17 cellular contexts compared by ENCODE assay signal in genomic region chr14:20382526-20382925, GRCh38. TPM values are rescaled to one million over a fixed set of nuclear protein-coding genes. Genes with fewer than 3 reads are reported as not detected.
DNase-seq lines count a peak whose midpoint lies in the region; ATAC-seq and TF ChIP-seq lines count a peak whose summit lies in the region.
"Had no signal": no experiment of that assay in that cellular context is flagged by ENCODE, and none has a peak within 500 bp of the region (broad histone marks: within the 10 kb centered on the region; RNA-seq: fewer than 3 reads in every experiment).

No MANE protein-coding gene starts in this region.

- no peak overlapping the region for H4K8ac ChIP-seq in IMR-90 (ENCODE audit: low read depth in 2 of 2, low read length in 2 of 2)

- H3K36me3 Mint-ChIP-seq in T-helper 1 cell treated with Interleukin-12 subunit alpha and Interleukin-12 subunit beta and Interleukin-4 antibody, amounts not matched to agents 30 μg/mL and 1 μg/mL, for 36 hours (ENCODE audit: low read depth) = peaks cover 52% of the 10 kb centered on the region
- H3K36me3 Mint-ChIP-seq in nephron progenitor cell (ENCODE audit: low read depth) = peaks cover 28% of the 10 kb centered on the region
- H3K36me3 Mint-ChIP-seq in stimulated activated naive B cell treated with anti-CD40 and anti-IgM and Interleukin-4, amounts not matched to agents 10 μg/mL and 1 μg/mL and 100 μg/mL, for 72 hours = peaks cover 59 to 69% of the 10 kb centered on the region in 2 donors

- TF ChIP-seq CTCF in IMR-90 (conservative IDR thresholded peaks at IDR 0.05; ENCODE audit: low read depth, low read length) = no peak
- TF ChIP-seq CTCF in nephron progenitor cell (IDR thresholded peaks at IDR 0.05) = no peak

- POLR2A ChIA-PET in IMR-90 (lab: Charles Lee; ENCODE audit: unreplicated experiment) = no interaction called here

- DNase-seq in T-helper 1 cell (no peak), IMR-90 (no peak), nephron progenitor cell (no peak), RKO (ENCODE audit: low spot score) (no peak)
- DNase-seq in stimulated activated naive B cell treated with anti-CD40 and anti-IgM and Interleukin-4, amounts not matched to agents 10 μg/mL and 1 μg/mL and 100 μg/mL, for 72 hours = no peak
- DNase-seq: AML-193; CD4-positive, CD25-positive, alpha-beta regulatory T cell; DMS79; H7 had no signal

- H3K27me3 ChIP-seq in IMR-90 (ENCODE audit: control insufficient read depth, insufficient read depth, low read length) = no peaks in the 10 kb centered on the region
- H3K27me3 ChIP-seq: BLaER1 treated with 17β-estradiol and CSF1 and Interleukin-3, amounts not matched to agents 10 nM and 100 nM had no signal

- H4K20me1 ChIP-seq in IMR-90 (ENCODE audit: insufficient read depth, low read length) = no peaks in the 10 kb centered on the region

- H3K18ac ChIP-seq in IMR-90 (ENCODE audit: low read depth, low read length) = no peak overlapping the region

- H3K27ac Mint-ChIP-seq in T-helper 1 cell treated with Interleukin-12 subunit alpha and Interleukin-12 subunit beta and Interleukin-4 antibody, amounts not matched to agents 30 μg/mL and 1 μg/mL, for 36 hours = peak overlapping the region; percentile 5
- H3K27ac Mint-ChIP-seq in nephron progenitor cell = peak overlapping the region; percentile 93
- H3K27ac Mint-ChIP-seq in stimulated activated naive B cell treated with anti-CD40 and anti-IgM and Interleukin-4, amounts not matched to agents 10 μg/mL and 1 μg/mL and 100 μg/mL, for 72 hours = peak overlapping the region; percentile 65
- H3K27ac Mint-ChIP-seq: CD4-positive, CD25-positive, alpha-beta regulatory T cell; GM23338 had no signal

- intact Hi-C loops in IMR-90 (cut with micrococcal nuclease) = no loop called here

- TF ChIP-seq RAD21 in IMR-90 (IDR thresholded peaks at IDR 0.05; ENCODE audit: low read length) = no peak

- H3K4ac ChIP-seq in IMR-90 (ENCODE audit: low read depth, low read length) = no peak overlapping the region

- H3K4me2 ChIP-seq in IMR-90 (ENCODE audit: low read depth, low read length) = no peak overlapping the region
- H3K4me2 ChIP-seq: BLaER1 treated with 17β-estradiol and CSF1 and Interleukin-3, amounts not matched to agents 10 nM and 100 nM; GM23338 had no signal

- no peaks in the 10 kb centered on the region for H3K9me3 Mint-ChIP-seq in T-helper 1 cell treated with Interleukin-12 subunit alpha and Interleukin-12 subunit beta and Interleukin-4 antibody, amounts not matched to agents 30 μg/mL and 1 μg/mL, for 36 hours
- H3K9me3 Mint-ChIP-seq in nephron progenitor cell = no peaks in the 10 kb centered on the region
- H3K9me3 Mint-ChIP-seq in stimulated activated naive B cell treated with anti-CD40 and anti-IgM and Interleukin-4, amounts not matched to agents 10 μg/mL and 1 μg/mL and 100 μg/mL, for 72 hours = no peaks in the 10 kb centered on the region
- H3K9me3 Mint-ChIP-seq: CD4-positive, CD25-positive, alpha-beta regulatory T cell; GM23338 had no signal

- H2BK5ac ChIP-seq in IMR-90 (ENCODE audit: low read depth, low read length, poor library complexity, severe bottlenecking) = no peak overlapping the region

- H3K9me1 ChIP-seq in IMR-90 (ENCODE audit: insufficient read depth, low read length) = no peaks in the 10 kb centered on the region

- no peak overlapping the region for H3K4me3 Mint-ChIP-seq in T-helper 1 cell treated with Interleukin-12 subunit alpha and Interleukin-12 subunit beta and Interleukin-4 antibody, amounts not matched to agents 30 μg/mL and 1 μg/mL, for 36 hours
- H3K4me3 Mint-ChIP-seq in nephron progenitor cell = no peak overlapping the region
- no peak overlapping the region for H3K4me3 Mint-ChIP-seq in stimulated activated naive B cell treated with anti-CD40 and anti-IgM and Interleukin-4, amounts not matched to agents 10 μg/mL and 1 μg/mL and 100 μg/mL, for 72 hours
- H3K4me3 Mint-ChIP-seq: CD4-positive, CD25-positive, alpha-beta regulatory T cell; GM23338 had no signal

- no peak overlapping the region for H2AFZ ChIP-seq in IMR-90 (replicated peaks; ENCODE audit: low read length, poor library complexity)
- H2AFZ ChIP-seq: GM23338 had no signal

- no peaks in the 10 kb centered on the region for H3K4me1 Mint-ChIP-seq in T-helper 1 cell treated with Interleukin-12 subunit alpha and Interleukin-12 subunit beta and Interleukin-4 antibody, amounts not matched to agents 30 μg/mL and 1 μg/mL, for 36 hours (ENCODE audit: low read depth)
- peaks cover 7% of the 10 kb centered on the region for H3K4me1 Mint-ChIP-seq in nephron progenitor cell
- H3K4me1 Mint-ChIP-seq in stimulated activated naive B cell treated with anti-CD40 and anti-IgM and Interleukin-4, amounts not matched to agents 10 μg/mL and 1 μg/mL and 100 μg/mL, for 72 hours = peaks cover 1 to 3% of the 10 kb centered on the region in 2 donors
- H3K4me1 Mint-ChIP-seq: CD4-positive, CD25-positive, alpha-beta regulatory T cell; GM23338 had no signal

- in situ Hi-C loops in IMR-90 (cut with MboI; ENCODE audit: low sequenced_read_pairs) = no loop called here

- WGBS in IMR-90 (ENCODE audit: extremely low coverage in 2 of 2, insufficient read length in 1 of 2), 2 experiments = 93% methylated on average over 5 of the region's 12 CpGs; no CpG with 5 or more reads in 1 of the 2 experiments

- no peak overlapping the region for H2BK20ac ChIP-seq in IMR-90 (ENCODE audit: low read depth, low read length)

- no peak overlapping the region for H2BK15ac ChIP-seq in IMR-90 (ENCODE audit: low read depth, low read length)

- no peak overlapping the region for H2BK120ac ChIP-seq in IMR-90 (ENCODE audit: low read depth, low read length)

- ATAC-seq in IMR-90 (ENCODE audit: low read depth) (no peak), GM21786 (IDR thresholded peaks at IDR 0.05; ENCODE audit: unreplicated experiment) (no peak)
- ATAC-seq in stimulated activated naive B cell treated with anti-CD40 and anti-IgM and Interleukin-4, amounts not matched to agents 10 μg/mL and 1 μg/mL and 100 μg/mL, for 72 hours (replicated peaks) = no peak
- ATAC-seq: GM12878, GM23338 had no signal

- no peak overlapping the region for H3K23ac ChIP-seq in IMR-90 (ENCODE audit: low read depth, low read length)

- H4K5ac ChIP-seq in IMR-90 (ENCODE audit: low read depth, low read length) = no peak overlapping the region

- CTCF ChIA-PET in IMR-90 (lab: Yijun Ruan, JAX) = no interaction called here

- H3K27me3 Mint-ChIP-seq in T-helper 1 cell treated with Interleukin-12 subunit alpha and Interleukin-12 subunit beta and Interleukin-4 antibody, amounts not matched to agents 30 μg/mL and 1 μg/mL, for 36 hours (ENCODE audit: low read depth) = no peaks in the 10 kb centered on the region
- H3K27me3 Mint-ChIP-seq in nephron progenitor cell (ENCODE audit: low read depth, poor library complexity) = no peaks in the 10 kb centered on the region
- no peaks in the 10 kb centered on the region for H3K27me3 Mint-ChIP-seq in stimulated activated naive B cell treated with anti-CD40 and anti-IgM and Interleukin-4, amounts not matched to agents 10 μg/mL and 1 μg/mL and 100 μg/mL, for 72 hours
- H3K27me3 Mint-ChIP-seq: CD4-positive, CD25-positive, alpha-beta regulatory T cell had no signal

- no peak for TF ChIP-seq POLR2A in IMR-90 (IDR thresholded peaks at IDR 0.05; ENCODE audit: low read depth, low read length)

- no peak overlapping the region for H3K4me3 ChIP-seq in IMR-90 (ENCODE audit: insufficient read depth, low read depth, low read length)
- H3K4me3 ChIP-seq: BLaER1 treated with 17β-estradiol and CSF1 and Interleukin-3, amounts not matched to agents 10 nM and 100 nM; GM12878; GM23338 had no signal

- H3K9ac ChIP-seq in IMR-90 (ENCODE audit: low read depth, low read length) = no peak overlapping the region
- H3K9ac ChIP-seq: BLaER1 treated with 17β-estradiol and CSF1 and Interleukin-3, amounts not matched to agents 10 nM and 100 nM had no signal

- H2AK9ac ChIP-seq in IMR-90 (replicated peaks; ENCODE audit: low read depth, low read length, poor library complexity) = peak overlapping the region; percentile 50

- H3K56ac ChIP-seq in IMR-90 (ENCODE audit: extremely low read depth, insufficient read depth, low read length) = no peak overlapping the region

- no peaks in the 10 kb centered on the region for H3K79me1 ChIP-seq in IMR-90 (ENCODE audit: low read depth in 1 of 2, low read length in 2 of 2)

- dilution Hi-C loops in IMR-90 (cut with HindIII; ENCODE audit: low sequenced_read_pairs, unreplicated experiment) = no loop called here

- H2AK5ac ChIP-seq in IMR-90 (ENCODE audit: low read depth, low read length) = no peak overlapping the region

- H3K4me1 ChIP-seq in IMR-90 (ENCODE audit: control insufficient read depth, insufficient read depth, low read length) = no peaks in the 10 kb centered on the region

- no peaks in the 10 kb centered on the region for H3K9me3 ChIP-seq in IMR-90 (ENCODE audit: control insufficient read depth, insufficient read depth, low read length)
- H3K9me3 ChIP-seq: BLaER1 treated with 17β-estradiol and CSF1 and Interleukin-3, amounts not matched to agents 10 nM and 100 nM had no signal

- H3K27ac ChIP-seq in IMR-90 (ENCODE audit: insufficient read depth, low read length) = no peak overlapping the region
- H3K27ac ChIP-seq: 22Rv1; BLaER1 treated with 17β-estradiol and CSF1 and Interleukin-3, amounts not matched to agents 10 nM and 100 nM; HL-60 had no signal

- H4K91ac ChIP-seq in IMR-90 (ENCODE audit: insufficient read depth, low read depth, low read length) = no peak overlapping the region

- no TSS peak for BruUV-seq in IMR-90 (replicated peaks; lab: Mats Ljungman, UMichigan)

- peaks cover 80% of the 10 kb centered on the region for H3K36me3 ChIP-seq in IMR-90 (ENCODE audit: control insufficient read depth, insufficient read depth, low read length)

- no peak overlapping the region for H3K14ac ChIP-seq in IMR-90 (replicated peaks; ENCODE audit: low read depth, low read length)

TF ChIP-seq in IMR-90, 13 proteins besides CTCF, POLR2A, EP300 and RAD21:
- TF ChIP-seq FOS (IDR thresholded peaks at IDR 0.05; ENCODE audit: low read depth, low read length) = no peak
- no peak for TF ChIP-seq RFX5 (IDR thresholded peaks at IDR 0.05; ENCODE audit: low read depth, low read length)

RNA-seq across cellular contexts. Expression of gene TEP1, which starts 30.8 kb away (rescaled TPM):
- total RNA-seq in IMR-90 (2012; rRNA removed) = 7.8 and 12.4 TPM in 2 replicates
- polyA plus RNA-seq in IMR-90 (2012; rRNA removed) = 9.8 and 10.7 TPM in 2 replicates
- polyA plus RNA-seq in IMR-90 (2012; cell fraction: cytosol; rRNA removed) = 3.6 and 5.5 TPM in 2 replicates
- polyA plus RNA-seq in IMR-90 (2012; cell fraction: nucleus; rRNA removed; ENCODE audit: low replicate concordance) = 45.5 and 45.9 TPM in 2 replicates

RNA-seq across cellular contexts. Expression of gene PARP2, which starts 39.1 kb away (rescaled TPM):
- total RNA-seq in IMR-90 (2012; rRNA removed) = 11.7 TPM in 2 replicates
- 18.3 and 19.1 TPM in 2 replicates for polyA plus RNA-seq in IMR-90 (2012; rRNA removed)
- 4.3 and 6.2 TPM in 2 replicates for polyA plus RNA-seq in IMR-90 (2012; cell fraction: cytosol; rRNA removed)
- 3.7 and 31.9 TPM in 2 replicates for polyA plus RNA-seq in IMR-90 (2012; cell fraction: nucleus; rRNA removed; ENCODE audit: low replicate concordance)

RNA-seq across cellular contexts. Expression of gene CCNB1IP1, which starts 49.4 kb away (rescaled TPM):
- total RNA-seq in IMR-90 (2012; rRNA removed) = 34.6 and 35.0 TPM in 2 replicates
- polyA plus RNA-seq in IMR-90 (2012; rRNA removed) = 23.0 and 27.5 TPM in 2 replicates
- polyA plus RNA-seq in IMR-90 (2012; cell fraction: cytosol; rRNA removed) = 7.8 and 14.0 TPM in 2 replicates
- 6.0 and 31.6 TPM in 2 replicates for polyA plus RNA-seq in IMR-90 (2012; cell fraction: nucleus; rRNA removed; ENCODE audit: low replicate concordance)

RNA-seq across cellular contexts. Expression of gene KLHL33, which starts 53.4 kb away (rescaled TPM):
- under 0.01 TPM in 2 replicates for total RNA-seq in IMR-90 (2012; rRNA removed)
- polyA plus RNA-seq in IMR-90 (2012; rRNA removed) = 0.03 TPM in 2 replicates
- 0.01 and 0.03 TPM in 2 replicates for polyA plus RNA-seq in IMR-90 (2012; cell fraction: cytosol; rRNA removed)
- 0.16 and 0.22 TPM in 2 replicates for polyA plus RNA-seq in IMR-90 (2012; cell fraction: nucleus; rRNA removed; ENCODE audit: low replicate concordance)
- total RNA-seq: G401 had no signal
- polyA plus RNA-seq: CD4-positive, CD25-positive, alpha-beta regulatory T cell had no signal

Comparison
In these comparisons a context has a peak if more than half of its experiments do, and no peak if none do; other contexts are left out.
1. H3K27ac Mint-ChIP-seq: peak in every context shown above with its lines; median percentile 93 in nephron progenitor cell; 65 in stimulated activated naive B cell treated with anti-CD40 and anti-IgM and Interleukin-4, amounts not matched to agents 10 μg/mL and 1 μg/mL and 100 μg/mL, for 72 hours; 5 in T-helper 1 cell treated with Interleukin-12 subunit alpha and Interleukin-12 subunit beta and Interleukin-4 antibody, amounts not matched to agents 30 μg/mL and 1 μg/mL, for 36 hours.